ENCODE assay signal across 8 cellular contexts in genomic region chr20:4813076-4813838, GRCh38. TPM values are rescaled to one million over a fixed set of nuclear protein-coding genes. Genes with fewer than 3 reads are reported as not detected.
DNase-seq lines count a peak whose midpoint lies in the region; ATAC-seq, FAIRE-seq and TF ChIP-seq lines count a peak whose summit lies in the region.

No MANE protein-coding gene starts in this region.

- H3K4me1 ChIP-seq in lower lobe of right lung (peaks cover 78% of the 10 kb centered on the region), upper lobe of right lung (peaks cover 63% of the 10 kb centered on the region)

- no peaks in the 10 kb centered on the region for H3K27me3 ChIP-seq in lower lobe of right lung (ENCODE audit: low read depth)
- H3K27me3 ChIP-seq in upper lobe of right lung = no peaks in the 10 kb centered on the region

- H3K4me3 ChIP-seq in lower lobe of right lung (peak overlapping the region; percentile 45), upper lobe of right lung (peak overlapping the region; percentile 10)

- TF ChIP-seq POLR2A in H54 (IDR thresholded peaks at IDR 0.05; ENCODE audit: low read depth, low read length) = no peak

- peaks cover 67% of the 10 kb centered on the region for H3K36me3 Mint-ChIP-seq in activated naive CD4-positive, alpha-beta T cell treated with anti-CD3 and anti-CD28 coated beads, Interleukin-2, amount 10 ng/mL, durations not matched to agents 7 days and 5 days

- intact Hi-C loops in lower lobe of right lung (cut with DNase I) (no loop called here), upper lobe of right lung (cut with DNase I) (no loop called here)

- H3K9me3 ChIP-seq in lower lobe of right lung = no peaks in the 10 kb centered on the region
- H3K9me3 ChIP-seq in upper lobe of right lung = no peaks in the 10 kb centered on the region

- no peaks in the 10 kb centered on the region for H3K36me3 ChIP-seq in lower lobe of right lung
- H3K36me3 ChIP-seq in upper lobe of right lung = no peaks in the 10 kb centered on the region

- no peaks in the 10 kb centered on the region for H3K9me3 Mint-ChIP-seq in activated naive CD4-positive, alpha-beta T cell treated with anti-CD3 and anti-CD28 coated beads, Interleukin-2, amount 10 ng/mL, durations not matched to agents 7 days and 5 days

- H3K4me1 Mint-ChIP-seq in activated naive CD4-positive, alpha-beta T cell treated with anti-CD3 and anti-CD28 coated beads, Interleukin-2, amount 10 ng/mL, durations not matched to agents 7 days and 5 days = peaks cover 81% of the 10 kb centered on the region

- H3K27me3 Mint-ChIP-seq in activated naive CD4-positive, alpha-beta T cell treated with anti-CD3 and anti-CD28 coated beads, Interleukin-2, amount 10 ng/mL, durations not matched to agents 7 days and 5 days = no peaks in the 10 kb centered on the region

- H3K27ac Mint-ChIP-seq in activated naive CD4-positive, alpha-beta T cell treated with anti-CD3 and anti-CD28 coated beads, Interleukin-2, amount 10 ng/mL, durations not matched to agents 7 days and 5 days = peak overlapping the region; percentile 98

- H3K4me3 Mint-ChIP-seq in activated naive CD4-positive, alpha-beta T cell treated with anti-CD3 and anti-CD28 coated beads, Interleukin-2, amount 10 ng/mL, durations not matched to agents 7 days and 5 days = peak overlapping the region; percentile 91

- CTCF ChIA-PET in activated naive CD4-positive, alpha-beta T cell treated with anti-CD3 and anti-CD28 coated beads, Interleukin-2, amount 10 ng/mL, durations not matched to agents 7 days and 5 days (lab: Charles Lee) = interaction anchor here (1.2 kb wide), 1 partner anchor 160 kb away, joined by 3 read pairs; no protein-coding TSS in a partner anchor

- DNase-seq in activated naive CD4-positive, alpha-beta T cell treated with anti-CD3 and anti-CD28 coated beads, Interleukin-2, amount 10 ng/mL, durations not matched to agents 7 days and 5 days = peak; percentile 45
- no peak for DNase-seq in lower lobe of right lung
- DNase-seq in upper lobe of right lung = no peak
- DNase-seq in NCI-H2171 treated with DMSO at 0.1 percent for 48 hours (lab: John Stamatoyannopoulos, UW) = no peak
- no peak for DNase-seq in effector CD4-positive, alpha-beta T cell
- DNase-seq in H54 (ENCODE audit: insufficient read length, low spot score) = no peak

- no peak for FAIRE-seq in H54 (lab: Jason Lieb, UNC)

- H3K27ac ChIP-seq in lower lobe of right lung (peak overlapping the region; percentile 84), upper lobe of right lung (peak overlapping the region; percentile 87)

- TF ChIP-seq CTCF in lower lobe of right lung (IDR thresholded peaks at IDR 0.05) (no peak), upper lobe of right lung (IDR thresholded peaks at IDR 0.05) (no peak)

- ATAC-seq in GM18907 (IDR thresholded peaks at IDR 0.05; ENCODE audit: unreplicated experiment) (peak; percentile 26), HG03354 (IDR thresholded peaks at IDR 0.05; ENCODE audit: poor library complexity, severe bottlenecking, unreplicated experiment) (peak; percentile 26), lower lobe of right lung (peak; percentile 24 to 30), upper lobe of right lung (peak; percentile 12)

RNA-seq across cellular contexts. Expression of gene RASSF2, which starts 10.2 kb away (rescaled TPM):
- total RNA-seq in lower lobe of right lung = 29.7 TPM
- total RNA-seq in upper lobe of right lung = 35.3 TPM
